27 cellular contexts compared by ENCODE assay signal in the genomic region with DNA sequence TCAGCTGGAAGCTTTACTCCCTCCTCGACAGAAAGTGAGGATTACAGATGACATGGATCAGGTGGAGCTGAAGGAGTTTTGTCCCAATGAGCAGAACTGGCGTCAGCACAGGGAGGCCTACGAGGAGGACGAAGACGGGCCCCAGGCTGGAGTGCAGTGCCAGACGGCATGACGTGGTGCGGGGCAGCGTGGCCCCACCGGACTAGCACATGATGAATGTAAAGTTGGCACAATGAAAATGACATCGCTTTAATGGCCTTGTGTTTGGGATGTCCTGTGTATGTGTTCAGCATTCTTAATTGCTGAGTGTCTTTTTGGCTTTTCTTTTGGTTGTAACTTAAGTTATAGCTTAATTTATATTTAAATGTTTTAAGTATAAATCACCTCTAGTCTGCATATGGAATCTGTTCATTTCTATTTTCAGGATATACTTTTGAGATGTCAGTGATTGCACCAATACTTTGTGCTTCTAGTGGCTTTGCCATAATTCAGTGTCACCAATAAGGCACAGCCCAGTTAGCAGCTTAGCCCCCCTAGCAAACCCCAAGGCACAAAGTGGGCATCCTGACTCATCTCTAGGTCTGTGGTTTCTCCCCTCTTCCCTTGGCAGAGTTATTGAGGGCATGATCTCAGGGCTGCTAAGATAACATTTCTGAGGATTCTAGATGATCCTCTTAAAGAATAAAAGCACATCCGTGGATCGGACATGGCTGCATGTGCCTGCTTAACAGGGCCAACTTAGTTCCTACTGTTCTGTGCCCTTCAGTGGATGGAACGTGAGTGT. TPM values are rescaled to one million over a fixed set of nuclear protein-coding genes. Genes with fewer than 3 reads are reported as not detected.
"Had no signal": no experiment of that assay in that cellular context is flagged by ENCODE, and none has a peak within 500 bp of the region (broad histone marks: within the 10 kb centered on the region; RNA-seq: fewer than 3 reads in every experiment).

No MANE protein-coding gene starts in this region.

- H3K27me3 ChIP-seq: foreskin keratinocyte, neutrophil, pancreas had no signal

- ATAC-seq: foreskin keratinocyte; pancreas; psoas muscle; right cardiac atrium; stimulated activated memory B cell treated with anti-CD40 and anti-IgM and Interleukin-4, amounts not matched to agents 10 μg/mL and 1 μg/mL and 100 μg/mL, for 72 hours; WTC11 had no signal

- H3K4me3 Mint-ChIP-seq: activated naive CD4-positive, alpha-beta T cell treated with anti-CD3 and anti-CD28 coated beads for 36 hours; brain; memory B cell; nephron; stimulated activated memory B cell treated with anti-CD40 and anti-IgM and Interleukin-4, amounts not matched to agents 10 μg/mL and 1 μg/mL and 100 μg/mL, for 72 hours; type B pancreatic cell; WTC11 had no signal

- H3K27ac ChIP-seq: foreskin keratinocyte, neutrophil, pancreas, psoas muscle, skin epidermis, thoracic aorta had no signal

- DNase-seq: activated CD8-positive, alpha-beta memory T cell treated with anti-CD3 and anti-CD28 coated beads, Interleukin-2, amount 50 U/mL, for 48 hours; activated effector memory CD4-positive, alpha-beta T cell treated with Interleukin-2 at 50 U/mL for 16 hours; activated naive CD4-positive, alpha-beta T cell treated with anti-CD3 and anti-CD28 coated beads for 36 hours; activated T-cell treated with anti-CD3 and anti-CD28 coated beads, Interleukin-2, amount 50 U/mL, for 48 hours; anterior cingulate cortex; erythroblast; foreskin keratinocyte; hippocampal formation; pancreas; psoas muscle; right cardiac atrium; stimulated activated CD4-positive, alpha-beta T cell treated with anti-CD3 and anti-CD28 coated beads, Interleukin-1b, Interleukin-23, amount 100 ng/mL, for 48 hours had no signal

- H3K9me3 Mint-ChIP-seq: activated naive CD4-positive, alpha-beta T cell treated with anti-CD3 and anti-CD28 coated beads for 36 hours; brain; memory B cell; nephron; stimulated activated memory B cell treated with anti-CD40 and anti-IgM and Interleukin-4, amounts not matched to agents 10 μg/mL and 1 μg/mL and 100 μg/mL, for 72 hours; type B pancreatic cell; WTC11 had no signal

- H3K27ac Mint-ChIP-seq: activated naive CD4-positive, alpha-beta T cell treated with anti-CD3 and anti-CD28 coated beads for 36 hours; brain; memory B cell; nephron; stimulated activated memory B cell treated with anti-CD40 and anti-IgM and Interleukin-4, amounts not matched to agents 10 μg/mL and 1 μg/mL and 100 μg/mL, for 72 hours; type B pancreatic cell had no signal

- H3K4me1 ChIP-seq: foreskin keratinocyte, pancreas, psoas muscle had no signal

- H3K27me3 Mint-ChIP-seq: memory B cell; stimulated activated memory B cell treated with anti-CD40 and anti-IgM and Interleukin-4, amounts not matched to agents 10 μg/mL and 1 μg/mL and 100 μg/mL, for 72 hours; type B pancreatic cell had no signal

- H3K4me3 ChIP-seq: pancreas, psoas muscle, skin epidermis, thoracic aorta had no signal

- H3K9me3 ChIP-seq: neutrophil, pancreas, psoas muscle, thoracic aorta had no signal

- H3K4me1 Mint-ChIP-seq: brain; memory B cell; stimulated activated memory B cell treated with anti-CD40 and anti-IgM and Interleukin-4, amounts not matched to agents 10 μg/mL and 1 μg/mL and 100 μg/mL, for 72 hours had no signal

RNA-seq across cellular contexts. Expression of a gene that starts 46.1 kb away (rescaled TPM):
- total RNA-seq: activated CD8-positive, alpha-beta memory T cell treated with anti-CD3 and anti-CD28 coated beads for 36 hours; activated naive CD4-positive, alpha-beta T cell treated with anti-CD3 and anti-CD28 coated beads for 36 hours; cardiac septum; chondrocyte; fibroblast of lung; foreskin keratinocyte; T-helper 2 cell treated with Interferon-gamma antibody and Interleukin-4, amounts not matched to agents 100 ng/mL and 5 ng/mL, for 36 hours; thoracic aorta had no signal
- polyA plus RNA-seq: fibroblast of lung had no signal

RNA-seq across cellular contexts. Expression of a gene that starts 59.7 kb away (rescaled TPM):
- total RNA-seq: activated CD8-positive, alpha-beta memory T cell treated with anti-CD3 and anti-CD28 coated beads for 36 hours; cardiac septum; chondrocyte; fibroblast of lung; foreskin keratinocyte; liver; psoas muscle had no signal
- polyA plus RNA-seq: fibroblast of lung, foreskin keratinocyte, liver had no signal
